Comparison of ENCODE assay signal across 13 cellular contexts in genomic region chr12:80938397-80938796, GRCh38.
DNase-seq lines count a peak whose midpoint lies in the region; ATAC-seq and TF ChIP-seq lines count a peak whose summit lies in the region.
"Had no signal": no experiment of that assay in that cellular context is flagged by ENCODE, and none has a peak within 500 bp of the region (broad histone marks: within the 10 kb centered on the region; RNA-seq: fewer than 3 reads in every experiment).

No MANE protein-coding gene starts in this region.

- H3K27ac Mint-ChIP-seq in stimulated activated memory B cell treated with anti-CD40 and anti-IgM and Interleukin-4, amounts not matched to agents 10 μg/mL and 1 μg/mL and 100 μg/mL, for 72 hours: no peak overlapping the region
- H3K27ac Mint-ChIP-seq: activated B cell treated with CpG ODN at 0.5 μM for 24 hours; activated T-cell treated with anti-CD3 and anti-CD28 coated beads, Interleukin-2, amount 50 U/mL, for 24 hours had no signal

- no peak for ATAC-seq in HG03039 (IDR thresholded peaks at IDR 0.05; ENCODE audit: unreplicated experiment)
- ATAC-seq in HG02884 (IDR thresholded peaks at IDR 0.05; ENCODE audit: unreplicated experiment): no peak
- no peak for ATAC-seq in stimulated activated memory B cell treated with anti-CD40 and anti-IgM and Interleukin-4, amounts not matched to agents 10 μg/mL and 1 μg/mL and 100 μg/mL, for 72 hours

- no peaks in the 10 kb centered on the region for H3K36me3 Mint-ChIP-seq in stimulated activated memory B cell treated with anti-CD40 and anti-IgM and Interleukin-4, amounts not matched to agents 10 μg/mL and 1 μg/mL and 100 μg/mL, for 72 hours

- no peak for TF ChIP-seq CTCF in HL-60 (IDR thresholded peaks at IDR 0.05; ENCODE audit: insufficient read depth, low read length)

- H3K4me3 ChIP-seq in HL-60 (replicated peaks; ENCODE audit: insufficient read depth, low read length) (peak overlapping the region; percentile 84), iPS-11a (ENCODE audit: low read depth, low read length) (peak overlapping the region; percentile 89), skeletal muscle cell (ENCODE audit: low read depth, low read length) (peak overlapping the region; percentile 92)

- peak; percentile 16 for DNase-seq in NCI-H345 (lab: John Stamatoyannopoulos, UW)
- DNase-seq in NCI-H345 treated with DMSO at 0.1 percent for 48 hours (lab: John Stamatoyannopoulos, UW; ENCODE audit: unreplicated experiment): no peak
- DNase-seq in HL-60 (ENCODE audit: low read depth in 1 of 2, low spot score in 1 of 2): no peak
- DNase-seq in skeletal muscle cell (ENCODE audit: low read depth): no peak
- DNase-seq: 8988T; activated B cell treated with CpG ODN at 0.5 μM for 24 hours; activated T-cell treated with anti-CD3 and anti-CD28 coated beads, Interleukin-2, amount 50 U/mL, for 24 hours; effector memory CD4-positive, alpha-beta T cell had no signal

- peak overlapping the region; percentile 98 for H3K27ac ChIP-seq in HL-60 (replicated peaks)

- H3K9me3 Mint-ChIP-seq in stimulated activated memory B cell treated with anti-CD40 and anti-IgM and Interleukin-4, amounts not matched to agents 10 μg/mL and 1 μg/mL and 100 μg/mL, for 72 hours: no peaks in the 10 kb centered on the region
- H3K9me3 Mint-ChIP-seq: activated B cell treated with CpG ODN at 0.5 μM for 24 hours had no signal

- no peaks in the 10 kb centered on the region for H3K27me3 ChIP-seq in HL-60 (ENCODE audit: insufficient read depth, poor library complexity, severe bottlenecking)
- H3K27me3 ChIP-seq: tibial nerve had no signal

- peaks cover 23% of the 10 kb centered on the region for H3K27me3 Mint-ChIP-seq in stimulated activated memory B cell treated with anti-CD40 and anti-IgM and Interleukin-4, amounts not matched to agents 10 μg/mL and 1 μg/mL and 100 μg/mL, for 72 hours

- H3K4me3 Mint-ChIP-seq in stimulated activated memory B cell treated with anti-CD40 and anti-IgM and Interleukin-4, amounts not matched to agents 10 μg/mL and 1 μg/mL and 100 μg/mL, for 72 hours: no peak overlapping the region
- H3K4me3 Mint-ChIP-seq: activated B cell treated with CpG ODN at 0.5 μM for 24 hours; activated T-cell treated with anti-CD3 and anti-CD28 coated beads, Interleukin-2, amount 50 U/mL, for 24 hours had no signal

- no peaks in the 10 kb centered on the region for H3K4me1 Mint-ChIP-seq in stimulated activated memory B cell treated with anti-CD40 and anti-IgM and Interleukin-4, amounts not matched to agents 10 μg/mL and 1 μg/mL and 100 μg/mL, for 72 hours
